Comparison of ENCODE assay signal across 2 cellular contexts in genomic region chr5:14188778-14189177, GRCh38.
TF ChIP-seq lines count a peak whose summit lies in the region.

No MANE protein-coding gene starts in this region.

TF ChIP-seq in SK-N-SH, 30 proteins besides CTCF, POLR2A, EP300 and RAD21 (continued from another document):
- no peak for TF ChIP-seq EZH2phosphoT487 (IDR thresholded peaks at IDR 0.05; ENCODE audit: borderline replicate concordance, low read depth)
- no peak for TF ChIP-seq IRF3 (IDR thresholded peaks at IDR 0.05; ENCODE audit: low read depth, low read length)
- no peak for TF ChIP-seq MEF2A (IDR thresholded peaks at IDR 0.05; ENCODE audit: borderline replicate concordance, low read depth)
- TF ChIP-seq PBX3 (IDR thresholded peaks at IDR 0.05), result no peak
- no peak for TF ChIP-seq RCOR1 (IDR thresholded peaks at IDR 0.05; ENCODE audit: low read length)

TF ChIP-seq in SK-N-SH treated with all-trans-retinoic acid at 6 μM for 48 hours, 23 proteins besides CTCF, POLR2A, EP300 and RAD21 (continued from another document):
- no peak for TF ChIP-seq PATZ1 (CRISPR knock-in tag; IDR thresholded peaks at IDR 0.05; ENCODE audit: borderline replicate concordance)
- TF ChIP-seq POU6F1 (CRISPR knock-in tag; IDR thresholded peaks at IDR 0.05; ENCODE audit: borderline replicate concordance, low read depth), result no peak
- no peak for TF ChIP-seq ZFP3 (CRISPR knock-in tag; IDR thresholded peaks at IDR 0.05)
- no peak for TF ChIP-seq BACH2 (CRISPR knock-in tag; IDR thresholded peaks at IDR 0.05; ENCODE audit: borderline replicate concordance)
- TF ChIP-seq ESRRG (CRISPR knock-in tag; IDR thresholded peaks at IDR 0.05), result no peak
- TF ChIP-seq ZNF70 (CRISPR knock-in tag; IDR thresholded peaks at IDR 0.05), result no peak
- no peak for TF ChIP-seq OSR1 (CRISPR knock-in tag; IDR thresholded peaks at IDR 0.05)
- no peak for TF ChIP-seq SNAI2 (CRISPR knock-in tag; IDR thresholded peaks at IDR 0.05)
